In genomic region chr1:111208921-111209320, GRCh38 we compare ENCODE assay signal across 14 cellular contexts.
"Had no signal": no experiment of that assay in that cellular context is flagged by ENCODE, and none has a peak within 500 bp of the region (broad histone marks: within the 10 kb centered on the region; RNA-seq: fewer than 3 reads in every experiment).

No MANE protein-coding gene starts in this region.

- H3K27me3 Mint-ChIP-seq: activated naive CD4-positive, alpha-beta T cell treated with anti-CD3 and anti-CD28 coated beads, Interleukin-2, amount 50 U/mL, for 24 hours; stimulated activated naive B cell treated with anti-CD40 and anti-IgM and Interleukin-4, amounts not matched to agents 10 μg/mL and 1 μg/mL and 100 μg/mL, for 72 hours had no signal

- H3K4me1 Mint-ChIP-seq: nephron had no signal

- H3K4me3 ChIP-seq: ascending aorta, coronary artery, sigmoid colon, thoracic aorta had no signal

- H3K9me3 Mint-ChIP-seq: activated naive CD4-positive, alpha-beta T cell treated with anti-CD3 and anti-CD28 coated beads, Interleukin-2, amount 50 U/mL, for 24 hours; nephron; stimulated activated naive B cell treated with anti-CD40 and anti-IgM and Interleukin-4, amounts not matched to agents 10 μg/mL and 1 μg/mL and 100 μg/mL, for 72 hours had no signal

- DNase-seq: activated CD4-positive, alpha-beta T cell treated with anti-CD3 and anti-CD28 coated beads for 1 hour; activated CD4-positive, alpha-beta T cell treated with anti-CD3 and anti-CD28 coated beads, Interleukin-2, amount 50 U/mL, for 48 hours; activated gamma-delta T cell; left cardiac atrium; nucleus accumbens; sigmoid colon; stimulated activated CD4-positive, alpha-beta T cell treated with anti-CD3 and anti-CD28 coated beads, Interleukin-4, amount 100 ng/mL, for 24 hours; stimulated activated naive B cell treated with anti-CD40 and anti-IgM and Interleukin-4, amounts not matched to agents 10 μg/mL and 1 μg/mL and 100 μg/mL, for 72 hours; WERI-Rb-1 had no signal

- H3K4me3 Mint-ChIP-seq: activated naive CD4-positive, alpha-beta T cell treated with anti-CD3 and anti-CD28 coated beads, Interleukin-2, amount 50 U/mL, for 24 hours; nephron; stimulated activated naive B cell treated with anti-CD40 and anti-IgM and Interleukin-4, amounts not matched to agents 10 μg/mL and 1 μg/mL and 100 μg/mL, for 72 hours had no signal

- H3K36me3 Mint-ChIP-seq: activated naive CD4-positive, alpha-beta T cell treated with anti-CD3 and anti-CD28 coated beads, Interleukin-2, amount 50 U/mL, for 24 hours; stimulated activated naive B cell treated with anti-CD40 and anti-IgM and Interleukin-4, amounts not matched to agents 10 μg/mL and 1 μg/mL and 100 μg/mL, for 72 hours had no signal

- H3K9me3 ChIP-seq: ascending aorta, sigmoid colon, thoracic aorta had no signal

- H3K36me3 ChIP-seq: ascending aorta, sigmoid colon, thoracic aorta, WERI-Rb-1 had no signal

- H3K27ac Mint-ChIP-seq: nephron; stimulated activated naive B cell treated with anti-CD40 and anti-IgM and Interleukin-4, amounts not matched to agents 10 μg/mL and 1 μg/mL and 100 μg/mL, for 72 hours had no signal

- ATAC-seq: left cardiac atrium; stimulated activated naive B cell treated with anti-CD40 and anti-IgM and Interleukin-4, amounts not matched to agents 10 μg/mL and 1 μg/mL and 100 μg/mL, for 72 hours had no signal

- H3K27ac ChIP-seq: ascending aorta, coronary artery, sigmoid colon, thoracic aorta, WERI-Rb-1 had no signal
